Comparison of ENCODE assay signal across 18 cellular contexts in genomic region chr12:56658921-56659320, GRCh38. TPM values are rescaled to one million over a fixed set of nuclear protein-coding genes. Genes with fewer than 3 reads are reported as not detected.
DNase-seq lines count a peak whose midpoint lies in the region; ATAC-seq, FAIRE-seq and TF ChIP-seq lines count a peak whose summit lies in the region.
"Had no signal": no experiment of that assay in that cellular context is flagged by ENCODE, and none has a peak within 500 bp of the region (broad histone marks: within the 10 kb centered on the region; RNA-seq: fewer than 3 reads in every experiment).

No MANE protein-coding gene starts in this region.

- H3K9ac ChIP-seq in OCI-LY3 (ENCODE audit: low read length): peak overlapping the region; percentile 26
- H3K9ac ChIP-seq: GM23248 had no signal

- no peaks in the 10 kb centered on the region for H3K9me3 ChIP-seq in OCI-LY3 (ENCODE audit: insufficient read depth, low read length)
- H3K9me3 ChIP-seq: thoracic aorta had no signal

- no peak for TF ChIP-seq POLR2A in GM12891 (IDR thresholded peaks at IDR 0.05; ENCODE audit: low read depth, low read length)

- intact Hi-C loops in left colon (cut with DNase I, micrococcal nuclease): no loop called here

- DNase-seq in GM12891 (ENCODE audit: insufficient read length, low spot score) (no peak), left colon (no peak), DMS79 treated with DMSO at 0.1 percent for 48 hours (lab: John Stamatoyannopoulos, UW) (no peak), kidney tubule cell (ENCODE audit: low spot score) (no peak)
- DNase-seq: AML-193, Caco-2, foreskin keratinocyte, GM23248, MM.1S, NCI-H2171 treated with DMSO at 0.1 percent for 48 hours, NCI-H748 treated with DMSO at 0.1 percent for 48 hours, RPMI8226 had no signal

- peak; percentile 46 for ATAC-seq in HG02759 (IDR thresholded peaks at IDR 0.05; ENCODE audit: unreplicated experiment)
- peak; percentile 68 for ATAC-seq in left colon
- no peak for ATAC-seq in GM19467 (IDR thresholded peaks at IDR 0.05; ENCODE audit: unreplicated experiment)
- ATAC-seq: foreskin keratinocyte had no signal

- TF ChIP-seq CTCF in OCI-LY3 (IDR thresholded peaks at IDR 0.05; ENCODE audit: low read depth, low read length): no peak

- H3K27me3 ChIP-seq in OCI-LY3 (ENCODE audit: low read depth, low read length): no peaks in the 10 kb centered on the region
- H3K27me3 ChIP-seq: foreskin keratinocyte had no signal

- H3K4me3 ChIP-seq in OCI-LY3 (ENCODE audit: low read length): peak overlapping the region; percentile 32
- H3K4me3 ChIP-seq: GM23248, thoracic aorta had no signal

- no peak overlapping the region for H2AFZ ChIP-seq in OCI-LY3 (ENCODE audit: low read depth, low read length)
- H2AFZ ChIP-seq: GM23248 had no signal

- peaks cover 42% of the 10 kb centered on the region for H3K4me1 ChIP-seq in OCI-LY3 (ENCODE audit: low read length)

- H4K20me1 ChIP-seq in OCI-LY3 (ENCODE audit: insufficient read depth, low read length): no peaks in the 10 kb centered on the region

- 0 out of 2 replicates have a peak, but pooled peaks cover 5% of the 10 kb centered on the region for H3K79me2 ChIP-seq in OCI-LY3 (ENCODE audit: low read length)

- FAIRE-seq in GM12891 (lab: Jason Lieb, UNC): peak; percentile 72

- peak overlapping the region; percentile 82 for H3K27ac ChIP-seq in OCI-LY3 (ENCODE audit: low read length)
- H3K27ac ChIP-seq: epithelial cell of prostate, foreskin keratinocyte, GM23248, thoracic aorta, VCaP had no signal

- peaks cover 8% of the 10 kb centered on the region for H3K36me3 ChIP-seq in OCI-LY3 (replicated peaks; ENCODE audit: low read depth, low read length)

- peak overlapping the region; percentile 65 for H3K4me2 ChIP-seq in OCI-LY3 (ENCODE audit: low read length)

TF ChIP-seq in GM12891, 5 proteins besides CTCF, POLR2A, EP300 and RAD21:
- TF ChIP-seq POLR2AphosphoS5 (IDR thresholded peaks at IDR 0.05; ENCODE audit: low read depth, low read length) (no peak), PAX5 (IDR thresholded peaks at IDR 0.05; ENCODE audit: insufficient read depth, low read length, severe bottlenecking) (no peak), TAF1 (IDR thresholded peaks at IDR 0.05; ENCODE audit: low read depth, low read length) (no peak), POU2F2 (IDR thresholded peaks at IDR 0.05; ENCODE audit: low read depth, low read length) (no peak), SPI1 (IDR thresholded peaks at IDR 0.05; ENCODE audit: low read depth, low read length) (no peak)
TF ChIP-seq in GM12891: peak in this region for 0.

RNA-seq across cellular contexts. Expression of gene ATP5F1B, which starts 13.1 kb away (rescaled TPM):
- 754 TPM for polyA plus RNA-seq in GM12891 (2012; ENCODE audit: low read depth, missing spikeins)
- 1,000 to 10,000 TPM; 1,197 to 1,516 TPM for total RNA-seq in left colon

RNA-seq across cellular contexts. Expression of gene BAZ2A, which starts 28.8 kb away (rescaled TPM):
- 32.1 TPM for polyA plus RNA-seq in GM12891 (2012; ENCODE audit: low read depth, missing spikeins)
- 100 to 1,000 TPM; 105 to 107 TPM for total RNA-seq in left colon

RNA-seq across cellular contexts. Expression of gene PTGES3, which starts 29.2 kb away (rescaled TPM):
- polyA plus RNA-seq in GM12891 (2012; ENCODE audit: low read depth, missing spikeins): 158 TPM
- total RNA-seq in left colon: 100 to 1,000 TPM; 149 to 160 TPM
